ENCODE assay signal across 31 cellular contexts in genomic region chr2:20989404-20989803, GRCh38. TPM values are rescaled to one million over a fixed set of nuclear protein-coding genes. Genes with fewer than 3 reads are reported as not detected.
"Had no signal": no experiment of that assay in that cellular context is flagged by ENCODE, and none has a peak within 500 bp of the region (broad histone marks: within the 10 kb centered on the region; RNA-seq: fewer than 3 reads in every experiment).

No MANE protein-coding gene starts in this region.

- H3K4me3 ChIP-seq: breast epithelium, gastrocnemius medialis, spleen, testis, upper lobe of right lung had no signal

- ATAC-seq: gastrocnemius medialis, left colon, right cardiac atrium, T-helper 17 cell, upper lobe of right lung had no signal

- H3K4me1 Mint-ChIP-seq: immature natural killer cell, T-helper 17 cell had no signal

- DNase-seq: activated CD4-positive, alpha-beta memory T cell treated with anti-CD3 and anti-CD28 coated beads for 36 hours; activated CD4-positive, alpha-beta T cell treated with anti-CD3 and anti-CD28 coated beads for 48 hours; activated CD8-positive, alpha-beta memory T cell treated with anti-CD3 and anti-CD28 coated beads, Interleukin-2, amount 50 U/mL, for 48 hours; activated gamma-delta T cell; activated naive CD4-positive, alpha-beta T cell treated with anti-CD3 and anti-CD28 coated beads, Interleukin-2, amount 50 U/mL, for 16 hours; activated T-cell treated with anti-CD3 and anti-CD28 coated beads, Interleukin-2, amount 50 U/mL, for 24 hours; amygdala; central memory CD4-positive, alpha-beta T cell; effector CD4-positive, alpha-beta T cell; gastrocnemius medialis; head of caudate nucleus; hippocampal formation; immature natural killer cell; kidney; left colon; mammary epithelial cell; nucleus accumbens; right cardiac atrium; spleen; stimulated activated naive CD4-positive, alpha-beta T cell treated with Interleukin-2 at 50 U/mL for 16 hours; SW 1271; T-helper 17 cell; T1000; testis; upper lobe of right lung; WERI-Rb-1 had no signal

- H3K27me3 Mint-ChIP-seq: activated CD4-positive, alpha-beta memory T cell treated with anti-CD3 and anti-CD28 coated beads for 36 hours had no signal

- H3K9me3 ChIP-seq: breast epithelium, gastrocnemius medialis, spleen, testis, upper lobe of right lung had no signal

- H3K9me3 Mint-ChIP-seq: activated CD4-positive, alpha-beta memory T cell treated with anti-CD3 and anti-CD28 coated beads for 36 hours; activated T-cell treated with anti-CD3 and anti-CD28 coated beads, Interleukin-2, amount 50 U/mL, for 24 hours; dendritic cell treated with granulocyte-macrophage colony-stimulating factor and Interleukin-4, amounts not matched to agents 40 ng/mL and 50 ng/mL, for 4 days had no signal

- H3K27me3 ChIP-seq: breast epithelium, gastrocnemius medialis, testis, upper lobe of right lung had no signal

- H3K36me3 ChIP-seq: breast epithelium, gastrocnemius medialis, spleen, upper lobe of right lung, WERI-Rb-1 had no signal

- H3K4me3 Mint-ChIP-seq: activated CD4-positive, alpha-beta memory T cell treated with anti-CD3 and anti-CD28 coated beads for 36 hours; activated T-cell treated with anti-CD3 and anti-CD28 coated beads, Interleukin-2, amount 50 U/mL, for 24 hours; dendritic cell treated with granulocyte-macrophage colony-stimulating factor and Interleukin-4, amounts not matched to agents 40 ng/mL and 50 ng/mL, for 4 days; immature natural killer cell; T-helper 17 cell had no signal

- H3K9ac ChIP-seq: parathyroid adenoma had no signal

- H3K27ac Mint-ChIP-seq: activated CD4-positive, alpha-beta memory T cell treated with anti-CD3 and anti-CD28 coated beads for 36 hours; activated T-cell treated with anti-CD3 and anti-CD28 coated beads, Interleukin-2, amount 50 U/mL, for 24 hours; dendritic cell treated with granulocyte-macrophage colony-stimulating factor and Interleukin-4, amounts not matched to agents 40 ng/mL and 50 ng/mL, for 4 days; immature natural killer cell; T-helper 17 cell had no signal

- H3K36me3 Mint-ChIP-seq: activated CD4-positive, alpha-beta memory T cell treated with anti-CD3 and anti-CD28 coated beads for 36 hours; immature natural killer cell had no signal

- H3K4me1 ChIP-seq: breast epithelium, parathyroid adenoma, spleen, testis had no signal

- H3K27ac ChIP-seq: breast epithelium, gastrocnemius medialis, parathyroid adenoma, spleen, testis, upper lobe of right lung, WERI-Rb-1 had no signal

RNA-seq across cellular contexts. Expression of gene APOB, which starts 54.5 kb away (rescaled TPM):
- total RNA-seq: activated CD4-positive, alpha-beta memory T cell treated with anti-CD3 and anti-CD28 coated beads for 36 hours; epithelial cell of proximal tubule; mammary epithelial cell; T-helper 17 cell had no signal
- polyA plus RNA-seq: immature natural killer cell, mammary epithelial cell, neural cell had no signal
